ENCODE assay signal across 1 cellular context in genomic region chr16:87424260-87424659, GRCh38.
TF ChIP-seq lines count a peak whose summit lies in the region.

No MANE protein-coding gene starts in this region.

TF ChIP-seq in SK-N-SH, 30 proteins besides CTCF, POLR2A, EP300 and RAD21 (continued from another document):
- TF ChIP-seq REST (IDR thresholded peaks at IDR 0.05; ENCODE audit: low read depth, low read length): no peak
TF ChIP-seq in SK-N-SH: peak in this region for 0.
